9 cellular contexts compared by ENCODE assay signal in genomic region chr10:57465155-57465554, GRCh38.
"Had no signal": no experiment of that assay in that cellular context is flagged by ENCODE, and none has a peak within 500 bp of the region (broad histone marks: within the 10 kb centered on the region; RNA-seq: fewer than 3 reads in every experiment).

No MANE protein-coding gene starts in this region.

- H3K4me2 ChIP-seq: GM23338 had no signal

- H3K36me3 ChIP-seq: HAP-1 had no signal

- H3K4me3 ChIP-seq: GM23338, HAP-1 had no signal

- DNase-seq: GOT3, H7, H9, HCEC 1CT, HFFc6 had no signal

- FAIRE-seq: H54 had no signal

- ATAC-seq: GM23338, HCT116 had no signal

- H2AFZ ChIP-seq: GM23338 had no signal

- H3K9me3 ChIP-seq: HAP-1 had no signal
